Comparison of ENCODE assay signal across 22 cellular contexts in the genomic region with DNA sequence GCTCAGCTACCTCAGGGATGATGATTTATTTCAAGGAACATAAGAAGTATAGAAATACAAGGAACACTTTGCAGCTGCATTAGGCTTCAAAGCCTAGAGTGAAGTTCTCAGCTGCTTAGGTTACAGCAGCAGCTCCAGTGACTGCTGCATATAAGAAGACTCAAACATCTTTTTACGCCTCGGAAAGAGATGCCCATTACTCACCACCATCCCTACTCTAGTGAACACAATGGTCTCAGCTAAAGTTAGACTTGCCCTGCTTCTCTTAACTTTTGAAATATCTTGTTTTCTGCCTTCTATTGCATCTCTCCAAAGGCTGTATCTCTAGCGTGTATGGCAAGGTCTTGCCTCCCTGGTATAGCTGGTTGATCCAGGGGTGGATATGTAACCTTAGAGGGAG.
DNase-seq lines count a peak whose midpoint lies in the region; ATAC-seq, FAIRE-seq and TF ChIP-seq lines count a peak whose summit lies in the region.
"Had no signal": no experiment of that assay in that cellular context is flagged by ENCODE, and none has a peak within 500 bp of the region (broad histone marks: within the 10 kb centered on the region; RNA-seq: fewer than 3 reads in every experiment).

No MANE protein-coding gene starts in this region.

- H2BK5ac ChIP-seq in mesenchymal stem cell (ENCODE audit: low read depth, low read length, poor library complexity, severe bottlenecking) = no peak overlapping the region

- H4K91ac ChIP-seq in mesenchymal stem cell (ENCODE audit: low read length) = no peak overlapping the region

- 88% methylated on average over 3 of the region's 3 CpGs for WGBS in esophagus muscularis mucosa
- WGBS in mesenchymal stem cell = 99% methylated on average over 3 of the region's 3 CpGs
- 13% methylated on average over 3 of the region's 3 CpGs for WGBS in HepG2 (ENCODE audit: low lambda C conversion rate)

- ATAC-seq in HG03095 (IDR thresholded peaks at IDR 0.05; ENCODE audit: unreplicated experiment) (no peak), HepG2 (no peak)
- ATAC-seq: CD8-positive, alpha-beta T cell had no signal

- H3K4me3 ChIP-seq in esophagus muscularis mucosa (no peak overlapping the region), mesenchymal stem cell (ENCODE audit: insufficient read depth in 1 of 2, low read depth in 1 of 2, low read length in 2 of 2) (no peak overlapping the region), HepG2 (replicated peaks in 1 of 3; ENCODE audit: insufficient read depth in 1 of 3, low read depth in 2 of 3, low read length in 3 of 3) (no peak overlapping the region)
- H3K4me3 ChIP-seq: BLaER1, HAP-1 had no signal

- H3K9me3 ChIP-seq in esophagus muscularis mucosa = peaks cover 0 to 3% (median under 1%) of the 10 kb centered on the region in 4 donors
- peaks cover 5% of the 10 kb centered on the region for H3K9me3 ChIP-seq in mesenchymal stem cell (ENCODE audit: control insufficient read depth, low read length)
- H3K9me3 ChIP-seq in HepG2 (ENCODE audit: low read length) = no peaks in the 10 kb centered on the region
- H3K9me3 ChIP-seq: BLaER1, Caco-2, HAP-1 had no signal

- no peaks in the 10 kb centered on the region for H3K79me1 ChIP-seq in mesenchymal stem cell (replicated peaks; ENCODE audit: low read length, poor library complexity, severe bottlenecking)

- H3K23ac ChIP-seq in mesenchymal stem cell (ENCODE audit: low read length in 2 of 2) = no peak overlapping the region

- H3K9ac ChIP-seq in mesenchymal stem cell (ENCODE audit: low read length) (no peak overlapping the region), HepG2 (ENCODE audit: insufficient read depth, low read depth, low read length) (no peak overlapping the region)
- H3K9ac ChIP-seq: BLaER1 had no signal

- H3K27me3 ChIP-seq in esophagus muscularis mucosa (no peaks in the 10 kb centered on the region), mesenchymal stem cell (ENCODE audit: control insufficient read depth in 1 of 2, insufficient read depth in 1 of 2, low read length in 2 of 2) (no peaks in the 10 kb centered on the region), HepG2 (ENCODE audit: control insufficient read depth in 1 of 2, insufficient read depth in 2 of 2, low read length in 2 of 2) (no peaks in the 10 kb centered on the region; a peak in 1 of 5 replicates)
- H3K27me3 ChIP-seq: BLaER1 had no signal

- peak overlapping the region; percentile 50 for H2AK5ac ChIP-seq in mesenchymal stem cell (ENCODE audit: low read length, severe bottlenecking)

- no peak overlapping the region for H3K18ac ChIP-seq in mesenchymal stem cell (ENCODE audit: low read depth in 1 of 2, low read length in 2 of 2)

- peak; percentile 48 for FAIRE-seq in urothelium cell line (lab: Jason Lieb, UNC)
- FAIRE-seq in HepG2 (lab: Jason Lieb, UNC) = no peak
- FAIRE-seq: A204.1, GM12892, H54 had no signal

- H3K4me1 ChIP-seq in esophagus muscularis mucosa = no peaks in the 10 kb centered on the region
- H3K4me1 ChIP-seq in mesenchymal stem cell (ENCODE audit: control insufficient read depth, insufficient read depth, low read depth, low read length) = peaks cover 2% of the 10 kb centered on the region
- no peaks in the 10 kb centered on the region for H3K4me1 ChIP-seq in HepG2 (ENCODE audit: insufficient read depth, low read length)
- H3K4me1 ChIP-seq: Caco-2, HAP-1 had no signal

- CTCF ChIA-PET in HepG2 (lab: Yijun Ruan, JAX; ENCODE audit: low intra/inter-chr PET ratio, low total read pairs) = no interaction called here

- TF ChIP-seq POLR2A in esophagus muscularis mucosa (IDR thresholded peaks at IDR 0.05; ENCODE audit: low read depth) (no peak), HepG2 (IDR thresholded peaks at IDR 0.05; ENCODE audit: insufficient read depth in 1 of 2, low read depth in 2 of 2, low read length in 2 of 2) (no peak)

- POLR2A ChIA-PET in HepG2 (lab: Yijun Ruan, JAX) = no interaction called here

- H2BK120ac ChIP-seq in mesenchymal stem cell (ENCODE audit: low read depth, low read length) = no peak overlapping the region

- no peaks in the 10 kb centered on the region for H4K20me1 ChIP-seq in HepG2 (ENCODE audit: insufficient read depth, low read length)
- H4K20me1 ChIP-seq: BLaER1 had no signal

- no peak overlapping the region for H3K4ac ChIP-seq in mesenchymal stem cell (ENCODE audit: low read depth in 1 of 2, low read length in 2 of 2)

- no peak overlapping the region for H2BK12ac ChIP-seq in mesenchymal stem cell (ENCODE audit: low read length in 2 of 2)

- intact Hi-C loops in esophagus muscularis mucosa (cut with DNase I) (no loop called here), HepG2 (cut with micrococcal nuclease; ENCODE audit: unreplicated experiment) (loop anchor here (10.0 kb wide), 1 partner anchor 95 kb away; no protein-coding TSS in a partner anchor)

- no TSS peak for BruUV-seq in HepG2 (replicated peaks; lab: Mats Ljungman, UMichigan)

- H3K27ac ChIP-seq in esophagus muscularis mucosa (replicated peaks in 1 of 4) (no peak overlapping the region), mesenchymal stem cell (ENCODE audit: low read length, poor library complexity, severe bottlenecking) (no peak overlapping the region), HepG2 (ENCODE audit: extremely low read length, insufficient read depth, low read length) (no peak overlapping the region)
- H3K27ac ChIP-seq: 22Rv1, BLaER1, C4-2B had no signal

- in situ Hi-C loops in HepG2 (cut with HindIII; ENCODE audit: extremely low pct_ligation_motif_present, low pct_unique_long_range_greater_than_20kb) = no loop called here

- no peak overlapping the region for H2AFZ ChIP-seq in mesenchymal stem cell (ENCODE audit: low read depth, low read length)
- H2AFZ ChIP-seq in HepG2 (ENCODE audit: low read length) = no peak overlapping the region

- no peak overlapping the region for H4K8ac ChIP-seq in mesenchymal stem cell (ENCODE audit: low read length)

- TF ChIP-seq CTCF in esophagus muscularis mucosa (IDR thresholded peaks at IDR 0.05) (no peak), HepG2 (CRISPR knock-in tag; IDR thresholded peaks at IDR 0.05) (no peak)

- DNase-seq in DMS 273 (lab: John Stamatoyannopoulos, UW; ENCODE audit: unreplicated experiment) (peak; percentile 34), DMS 273 treated with DMSO at 0.1 percent for 48 hours (lab: John Stamatoyannopoulos, UW) (no peak), esophagus muscularis mucosa (ENCODE audit: extremely low spot score) (peak; percentile 37), mesenchymal stem cell (no peak), urothelium cell line (ENCODE audit: low spot score) (no peak), germinal center (ENCODE audit: low spot score) (no peak), HepG2 (ENCODE audit: low spot score) (no peak)
- DNase-seq: Caco-2; CD4-positive, CD25-positive, alpha-beta regulatory T cell; CD8-positive, alpha-beta T cell; DMS53; DMS79 treated with DMSO at 0.1 percent for 48 hours; GOT3; HFFc6 had no signal

- peak overlapping the region in 1 of 2 experiments; percentile 81 for H3K14ac ChIP-seq in mesenchymal stem cell (ENCODE audit: low read length in 2 of 2)

- H2BK15ac ChIP-seq in mesenchymal stem cell (ENCODE audit: low read depth, poor library complexity, severe bottlenecking) = no peak overlapping the region

- no peaks in the 10 kb centered on the region for H3K36me3 ChIP-seq in esophagus muscularis mucosa
- no peaks in the 10 kb centered on the region for H3K36me3 ChIP-seq in mesenchymal stem cell (ENCODE audit: control insufficient read depth in 1 of 2, insufficient read depth in 2 of 2, low read depth in 1 of 2, low read length in 2 of 2)
- H3K36me3 ChIP-seq in HepG2 (replicated peaks in 1 of 2; ENCODE audit: control insufficient read depth in 1 of 2, insufficient read depth in 2 of 2, low read length in 2 of 2) = no peaks in the 10 kb centered on the region; a peak in 1 of 5 replicates
- H3K36me3 ChIP-seq: BLaER1, HAP-1 had no signal

- H3K79me2 ChIP-seq in HepG2 (ENCODE audit: insufficient read depth, low read length) = no peaks in the 10 kb centered on the region

- H3K4me2 ChIP-seq in mesenchymal stem cell (ENCODE audit: low read length, poor library complexity, severe bottlenecking) (no peak overlapping the region), HepG2 (ENCODE audit: low read depth, low read length) (no peak overlapping the region)
- H3K4me2 ChIP-seq: BLaER1 had no signal

- no peak for TF ChIP-seq RAD21 in HepG2 (CRISPR knock-in tag; IDR thresholded peaks at IDR 0.05)

- TF ChIP-seq EP300 in esophagus muscularis mucosa (IDR thresholded peaks at IDR 0.05) (no peak), HepG2 (IDR thresholded peaks at IDR 0.05; ENCODE audit: low read depth in 2 of 2, low read length in 2 of 2) (no peak), HepG2 (CRISPR knock-in tag; IDR thresholded peaks at IDR 0.05; ENCODE audit: borderline replicate concordance) (no peak)

TF ChIP-seq in HepG2, 621 proteins besides CTCF, POLR2A, EP300 and RAD21:
- TF ChIP-seq, protein P1, sequence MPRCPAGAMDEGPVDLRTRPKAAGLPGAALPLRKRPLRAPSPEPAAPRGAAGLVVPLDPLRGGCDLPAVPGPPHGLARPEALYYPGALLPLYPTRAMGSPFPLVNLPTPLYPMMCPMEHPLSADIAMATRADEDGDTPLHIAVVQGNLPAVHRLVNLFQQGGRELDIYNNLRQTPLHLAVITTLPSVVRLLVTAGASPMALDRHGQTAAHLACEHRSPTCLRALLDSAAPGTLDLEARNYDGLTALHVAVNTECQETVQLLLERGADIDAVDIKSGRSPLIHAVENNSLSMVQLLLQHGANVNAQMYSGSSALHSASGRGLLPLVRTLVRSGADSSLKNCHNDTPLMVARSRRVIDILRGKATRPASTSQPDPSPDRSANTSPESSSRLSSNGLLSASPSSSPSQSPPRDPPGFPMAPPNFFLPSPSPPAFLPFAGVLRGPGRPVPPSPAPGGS (CRISPR knock-in tag; IDR thresholded peaks at IDR 0.05) = no peak
- TF ChIP-seq SRF (IDR thresholded peaks at IDR 0.05; ENCODE audit: low read depth, low read length) = no peak
- no peak for TF ChIP-seq FOXM1 (CRISPR knock-in tag; IDR thresholded peaks at IDR 0.05)
- TF ChIP-seq RFX5 (IDR thresholded peaks at IDR 0.05; ENCODE audit: low read depth, low read length) = no peak

Comparison
In these comparisons a context has a peak if more than half of its experiments do, and no peak if none do; other contexts are left out.
1. DNase-seq: peak in DMS 273 (single experiment) and esophagus muscularis mucosa (single experiment); none in DMS 273 treated with DMSO at 0.1 percent for 48 hours (single experiment), mesenchymal stem cell (single experiment), urothelium cell line (single experiment), germinal center (single experiment) and HepG2 (single experiment).